20 cellular contexts compared by ENCODE assay signal in genomic region chr11:76617553-76618265, GRCh38. TPM values are rescaled to one million over a fixed set of nuclear protein-coding genes. Genes with fewer than 3 reads are reported as not detected.
DNase-seq lines count a peak whose midpoint lies in the region; ATAC-seq and TF ChIP-seq lines count a peak whose summit lies in the region.
"Had no signal": no experiment of that assay in that cellular context is flagged by ENCODE, and none has a peak within 500 bp of the region (broad histone marks: within the 10 kb centered on the region; RNA-seq: fewer than 3 reads in every experiment).

No MANE protein-coding gene starts in this region.

- H3K27me3 Mint-ChIP-seq in chondrocyte (ENCODE audit: low read depth) (no peaks in the 10 kb centered on the region), Caco-2 (ENCODE audit: insufficient read depth, unreplicated experiment) (peaks cover 2% of the 10 kb centered on the region)

- peak overlapping the region in 19 of 21 experiments; percentile 0 to 91 (median 60) for H3K27ac ChIP-seq in skin epidermis
- H3K27ac ChIP-seq: neural progenitor cell had no signal

- peaks cover 60% of the 10 kb centered on the region for H3K4me1 Mint-ChIP-seq in chondrocyte (ENCODE audit: low read depth)
- H3K4me1 Mint-ChIP-seq in Caco-2 (ENCODE audit: low read depth, unreplicated experiment): no peaks in the 10 kb centered on the region

- H3K36me3 Mint-ChIP-seq in chondrocyte (ENCODE audit: low read depth): peaks cover 7% of the 10 kb centered on the region
- H3K36me3 Mint-ChIP-seq in Caco-2 (ENCODE audit: insufficient read depth, unreplicated experiment): no peaks in the 10 kb centered on the region
- H3K36me3 Mint-ChIP-seq: neural progenitor cell had no signal

- BruUV-seq in Caco-2 (replicated peaks; lab: Mats Ljungman, UMichigan): no TSS peak

- intact Hi-C loops in Caco-2 (cut with micrococcal nuclease; ENCODE audit: unreplicated experiment): no loop called here

- CTCF ChIA-PET in Caco-2 (lab: Charles Lee): no interaction called here

- H3K4me3 ChIP-seq in skin epidermis (no peak overlapping the region), Caco-2 (ENCODE audit: low read depth, low read length) (no peak overlapping the region)
- H3K4me3 ChIP-seq: GM12878, neural progenitor cell had no signal

- DNase-seq in HCEC 1CT (peak; percentile 13), chondrocyte (ENCODE audit: low spot score) (no peak), kidney glomerular epithelial cell (lab: John Stamatoyannopoulos, UW) (peak; percentile 21), mucosa of gallbladder (ENCODE audit: low spot score) (no peak), Caco-2 (no peak), Ammon's horn (ENCODE audit: low spot score) (no peak)
- DNase-seq: cerebellar nuclear complex; NCI-H2029; NCI-H446 treated with DMSO at 0.1 percent for 48 hours; retina; stimulated activated CD4-positive, alpha-beta T cell treated with anti-CD3 and anti-CD28 coated beads, Interleukin-4, amount 100 ng/mL, for 1 hour had no signal

- POLR2A ChIA-PET in Caco-2 (lab: Charles Lee): no interaction called here

- no peaks in the 10 kb centered on the region for H3K27me3 ChIP-seq in Caco-2 (replicated peaks; ENCODE audit: control insufficient read depth, insufficient read depth, low read length)
- H3K27me3 ChIP-seq: neural progenitor cell had no signal

- no peak for ATAC-seq in GM21381 (IDR thresholded peaks at IDR 0.05; ENCODE audit: unreplicated experiment)
- ATAC-seq: GM12878 had no signal

- no peaks in the 10 kb centered on the region for H3K36me3 ChIP-seq in Caco-2 (ENCODE audit: control insufficient read depth, insufficient read depth, low read length)
- H3K36me3 ChIP-seq: neural progenitor cell had no signal

- peaks cover 10% of the 10 kb centered on the region; the same call in 1 of the 2 replicates for H3K9me3 ChIP-seq in Caco-2

- H3K27ac Mint-ChIP-seq in chondrocyte (ENCODE audit: unreplicated experiment) (peak overlapping the region; percentile 59), Caco-2 (ENCODE audit: unreplicated experiment) (no peak overlapping the region)
- H3K27ac Mint-ChIP-seq: activated T-helper 1 cell treated with anti-CD3 and anti-CD28 coated beads, Interleukin-12 subunit alpha, Interleukin-12 subunit beta, Interleukin-2, Interleukin-4 antibody, amounts not matched to agents 30 ng/mL and 10 ng/mL and 1 ng/mL, durations not matched to agents 14 hours and 24 hours and 36 hours; B cell; memory B cell had no signal

- H3K9me3 Mint-ChIP-seq in chondrocyte (ENCODE audit: low read depth) (peaks cover 15% of the 10 kb centered on the region), Caco-2 (ENCODE audit: unreplicated experiment) (no peaks in the 10 kb centered on the region)

- no peak for TF ChIP-seq CTCF in chondrocyte (IDR thresholded peaks at IDR 0.05)
- no peak for TF ChIP-seq CTCF in Caco-2 (IDR thresholded peaks at IDR 0.05; ENCODE audit: insufficient read depth in 1 of 2, low read depth in 1 of 2, low read length in 1 of 2, severe bottlenecking in 1 of 2, unreplicated experiment in 1 of 2)

- H3K4me3 Mint-ChIP-seq in chondrocyte (ENCODE audit: unreplicated experiment) (no peak overlapping the region), Caco-2 (ENCODE audit: unreplicated experiment) (no peak overlapping the region)
- H3K4me3 Mint-ChIP-seq: activated T-helper 1 cell treated with anti-CD3 and anti-CD28 coated beads, Interleukin-12 subunit alpha, Interleukin-12 subunit beta, Interleukin-2, Interleukin-4 antibody, amounts not matched to agents 30 ng/mL and 10 ng/mL and 1 ng/mL, durations not matched to agents 14 hours and 24 hours and 36 hours; B cell; memory B cell; neural progenitor cell had no signal

- no peaks in the 10 kb centered on the region for H3K4me1 ChIP-seq in Caco-2
- H3K4me1 ChIP-seq: neural progenitor cell had no signal

RNA-seq across cellular contexts. Expression of gene LRRC32, which starts 52.8 kb away (rescaled TPM):
- total RNA-seq in chondrocyte (113 to 367 TPM (median 367 TPM) in 3 replicates), mucosa of gallbladder (33.2 TPM), Caco-2 (2022) (0.27 and 0.84 TPM in 2 replicates)
- total RNA-seq: G401, MCF 10A had no signal

Comparison
In these comparisons a context has a peak if more than half of its experiments do, and no peak if none do; other contexts are left out.
1. DNase-seq: peak in HCEC 1CT (single experiment) and kidney glomerular epithelial cell (single experiment); none in chondrocyte (single experiment), mucosa of gallbladder (single experiment), Caco-2 (0 of 2) and Ammon's horn (single experiment).
2. RNA of gene LRRC32, which starts 52.8 kb away (total RNA-seq): 113 to 367 TPM in chondrocyte and 33.2 TPM in mucosa of gallbladder (single experiment); 0.27 to 0.84 TPM in Caco-2; every median in the first group is over 10 times any median in the second.